ENCODE assay signal across 15 cellular contexts in the genomic region with DNA sequence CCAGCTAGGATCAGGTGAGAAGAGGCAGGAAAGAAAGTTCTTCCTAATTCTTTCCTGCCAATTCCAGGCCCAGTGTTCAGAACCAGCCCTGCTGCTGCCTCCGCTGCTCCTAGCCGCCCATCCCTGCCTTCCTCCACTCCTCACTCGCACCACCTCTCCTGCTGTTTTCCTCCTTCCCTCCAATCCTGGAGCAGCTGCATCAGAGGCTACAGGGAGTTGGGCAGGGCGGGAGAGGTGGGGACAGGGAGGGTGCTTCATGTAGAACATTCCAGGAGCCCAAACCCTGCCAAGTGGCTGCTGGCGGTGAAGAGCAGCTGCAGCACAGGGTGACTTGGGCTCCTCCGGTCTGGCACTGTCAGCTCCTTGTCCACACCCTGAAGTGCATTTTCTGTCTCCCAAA.
A peak's percentile ranks its signal among the peaks of the same experiment; 100 is the strongest.
DNase-seq lines count a peak whose midpoint lies in the region; ATAC-seq and TF ChIP-seq lines count a peak whose summit lies in the region.
"Had no signal": no experiment of that assay in that cellular context is flagged by ENCODE, and none has a peak within 500 bp of the region (broad histone marks: within the 10 kb centered on the region; RNA-seq: fewer than 3 reads in every experiment).

No MANE protein-coding gene starts in this region.

- H3K4me2 ChIP-seq in GM23248 (ENCODE audit: unreplicated experiment) (no peak overlapping the region), skeletal muscle satellite cell (ENCODE audit: low read length) (peak overlapping the region; percentile 4)

- peaks cover 3% of the 10 kb centered on the region for H3K27me3 Mint-ChIP-seq in endodermal cell (ENCODE audit: insufficient read depth)

- H4K20me1 ChIP-seq in GM23248 (ENCODE audit: insufficient read depth), result no peaks in the 10 kb centered on the region

- no peak overlapping the region for H3K27ac Mint-ChIP-seq in endodermal cell
- H3K27ac Mint-ChIP-seq: activated naive CD8-positive, alpha-beta T cell had no signal

- H3F3A ChIP-seq in GM23248 (ENCODE audit: insufficient read depth), result peaks cover 31% of the 10 kb centered on the region

- H3K27me3 ChIP-seq in GM23248 (replicated peaks; ENCODE audit: insufficient read depth), result no peaks in the 10 kb centered on the region
- no peaks in the 10 kb centered on the region for H3K27me3 ChIP-seq in endodermal cell (ENCODE audit: control insufficient read depth, insufficient read depth, low read length, poor library complexity, severe bottlenecking)
- no peaks in the 10 kb centered on the region for H3K27me3 ChIP-seq in left lung
- no peaks in the 10 kb centered on the region for H3K27me3 ChIP-seq in skeletal muscle satellite cell (ENCODE audit: control insufficient read depth, insufficient read depth, low read length)
- no peaks in the 10 kb centered on the region for H3K27me3 ChIP-seq in BE2C
- H3K27me3 ChIP-seq: right lobe of liver had no signal

- H3K9me2 ChIP-seq in GM23248 (ENCODE audit: insufficient read depth), result no peaks in the 10 kb centered on the region

- no peaks in the 10 kb centered on the region for H3K9me3 Mint-ChIP-seq in endodermal cell
- H3K9me3 Mint-ChIP-seq: naive B cell had no signal

- peaks cover 18% of the 10 kb centered on the region; the same call in 1 of the 2 replicates for H3K79me2 ChIP-seq in GM23248 (ENCODE audit: insufficient read depth)

- H3K4me3 Mint-ChIP-seq in endodermal cell, result no peak overlapping the region
- H3K4me3 Mint-ChIP-seq: activated naive CD8-positive, alpha-beta T cell; naive B cell had no signal

- H3K4me3 ChIP-seq in GM23248 (no peak overlapping the region), endodermal cell (ENCODE audit: low read length) (no peak overlapping the region), left lung (no peak overlapping the region), skeletal muscle satellite cell (ENCODE audit: low read length) (no peak overlapping the region), BE2C (ENCODE audit: low read depth, low read length) (no peak overlapping the region)
- H3K4me3 ChIP-seq: right lobe of liver had no signal

- TF ChIP-seq CTCF in endodermal cell (conservative IDR thresholded peaks at IDR 0.05) (no peak), left lung (IDR thresholded peaks at IDR 0.05) (no peak), BE2C (IDR thresholded peaks at IDR 0.05; ENCODE audit: low read depth, low read length) (no peak)

- no peak overlapping the region for H2AFZ ChIP-seq in GM23248

- 67 to 76% methylated on average over 6 of the region's 6 CpGs for WGBS in GM23248 (ENCODE audit: low coverage in 1 of 2, low lambda C conversion rate in 2 of 2, missing lambda C conversion rate in 2 of 2), 2 experiments
- WGBS in endodermal cell (ENCODE audit: insufficient coverage in 1 of 2, insufficient read length in 1 of 2), 2 experiments, result 87 to 89% methylated on average over 2 to 6 of the region's 6 CpGs

- peak overlapping the region; percentile 51 for H3K27ac ChIP-seq in GM23248
- H3K27ac ChIP-seq in endodermal cell (ENCODE audit: low read depth, low read length), result no peak overlapping the region
- peak overlapping the region; percentile 70 to 73 for H3K27ac ChIP-seq in left lung

- DNase-seq in GM23248 (peak; percentile 39), endodermal cell (peak; percentile 60), left lung (peak; percentile 86), BE2C (no peak)
- DNase-seq in stimulated activated CD8-positive, alpha-beta memory T cell treated with anti-CD3 and anti-CD28 coated beads, Interleukin-4, amount 100 ng/mL, for 48 hours, result no peak
- DNase-seq: activated CD8-positive, alpha-beta memory T cell treated with anti-CD3 and anti-CD28 coated beads, Interleukin-2, amount 50 U/mL, for 48 hours; naive B cell; NCI-H1092; NCI-H226; substantia nigra had no signal

- H3K9me3 ChIP-seq in GM23248 (ENCODE audit: low read depth), result no peaks in the 10 kb centered on the region
- H3K9me3 ChIP-seq in endodermal cell (ENCODE audit: control insufficient read depth, low read length), result no peaks in the 10 kb centered on the region
- no peaks in the 10 kb centered on the region for H3K9me3 ChIP-seq in left lung
- H3K9me3 ChIP-seq in skeletal muscle satellite cell (replicated peaks; ENCODE audit: low read length), result no peaks in the 10 kb centered on the region
- H3K9me3 ChIP-seq in BE2C, result no peaks in the 10 kb centered on the region
- H3K9me3 ChIP-seq: right lobe of liver had no signal

- H3K4me1 ChIP-seq in GM23248 (ENCODE audit: insufficient read depth) (peaks cover 28% of the 10 kb centered on the region), endodermal cell (ENCODE audit: control insufficient read depth, insufficient read depth, low read length) (peaks cover 4% of the 10 kb centered on the region), left lung (peaks cover 28 to 53% of the 10 kb centered on the region in 2 donors), skeletal muscle satellite cell (ENCODE audit: control insufficient read depth, insufficient read depth, low read length) (peaks cover 37% of the 10 kb centered on the region), BE2C (no peaks in the 10 kb centered on the region)

- in situ Hi-C loops in GM23248 (cut with MboI), result no loop called here

- intact Hi-C loops in left lung (cut with DNase I), result no loop called here

- no peak overlapping the region for H3K9ac ChIP-seq in GM23248
- no peak overlapping the region for H3K9ac ChIP-seq in endodermal cell (ENCODE audit: extremely low read depth, low read length, poor library complexity, severe bottlenecking)
- peak overlapping the region; percentile 41 for H3K9ac ChIP-seq in skeletal muscle satellite cell (ENCODE audit: low read depth, low read length)

- peaks cover 6% of the 10 kb centered on the region for H3K4me1 Mint-ChIP-seq in endodermal cell
- H3K4me1 Mint-ChIP-seq: naive B cell had no signal

- H3K36me3 ChIP-seq in GM23248 (ENCODE audit: low read depth) (peaks cover 21% of the 10 kb centered on the region), endodermal cell (ENCODE audit: control insufficient read depth, insufficient read depth, low read length) (no peaks in the 10 kb centered on the region), left lung (peaks cover 0 to 66% of the 10 kb centered on the region in 2 donors), skeletal muscle satellite cell (ENCODE audit: insufficient read depth, low read length) (peaks cover 30% of the 10 kb centered on the region), BE2C (peaks cover 21% of the 10 kb centered on the region)

- H3K36me3 Mint-ChIP-seq in endodermal cell (ENCODE audit: low read depth), result no peaks in the 10 kb centered on the region
- H3K36me3 Mint-ChIP-seq: activated naive CD8-positive, alpha-beta T cell; naive B cell had no signal

- peak; percentile 68 for ATAC-seq in left lung
- no peak for ATAC-seq in GM21367 (IDR thresholded peaks at IDR 0.05; ENCODE audit: unreplicated experiment)
- ATAC-seq in HG03196 (IDR thresholded peaks at IDR 0.05; ENCODE audit: unreplicated experiment), result no peak

Comparison
In these comparisons a context has a peak if more than half of its experiments do, and no peak if none do; other contexts are left out.
1. DNase-seq: peak in GM23248 (single experiment), endodermal cell (single experiment) and left lung (2 of 2); none in BE2C (single experiment) and stimulated activated CD8-positive, alpha-beta memory T cell treated with anti-CD3 and anti-CD28 coated beads, Interleukin-4, amount 100 ng/mL, for 48 hours (single experiment).